ENCODE assay signal across 10 cellular contexts in genomic region chr1:154998201-154998780, GRCh38. TPM values are rescaled to one million over a fixed set of nuclear protein-coding genes. Genes with fewer than 3 reads are reported as not detected.
DNase-seq lines count a peak whose midpoint lies in the region; ATAC-seq and TF ChIP-seq lines count a peak whose summit lies in the region.
"Had no signal": no experiment of that assay in that cellular context is flagged by ENCODE, and none has a peak within 500 bp of the region (broad histone marks: within the 10 kb centered on the region; RNA-seq: fewer than 3 reads in every experiment).

No MANE protein-coding gene starts in this region.

- ATAC-seq in stimulated activated memory B cell treated with anti-CD40 and anti-IgM and Interleukin-4, amounts not matched to agents 10 μg/mL and 1 μg/mL and 100 μg/mL, for 72 hours: no peak
- no peak for ATAC-seq in omental fat pad (ENCODE audit: low FRiP score)

- peaks cover 38% of the 10 kb centered on the region for H3K4me1 Mint-ChIP-seq in activated naive CD4-positive, alpha-beta T cell treated with anti-CD3 and anti-CD28 coated beads, Interleukin-2, amount 10 ng/mL, durations not matched to agents 7 days and 5 days
- peaks cover 52% of the 10 kb centered on the region for H3K4me1 Mint-ChIP-seq in stimulated activated memory B cell treated with anti-CD40 and anti-IgM and Interleukin-4, amounts not matched to agents 10 μg/mL and 1 μg/mL and 100 μg/mL, for 72 hours

- H2AFZ ChIP-seq in OCI-LY7 (ENCODE audit: low read length): no peak overlapping the region

- BruUV-seq in OCI-LY7 (replicated peaks; lab: Mats Ljungman, UMichigan): no TSS peak

- peaks cover 6% of the 10 kb centered on the region; the same call in 1 of the 2 replicates for H3K79me2 ChIP-seq in OCI-LY7 (ENCODE audit: insufficient read depth, low read depth, low read length)

- CTCF ChIA-PET in activated naive CD4-positive, alpha-beta T cell treated with anti-CD3 and anti-CD28 coated beads, Interleukin-2, amount 10 ng/mL, durations not matched to agents 7 days and 5 days (lab: Charles Lee): interaction anchor here (1.0 to 8.8 kb wide), 18 partner anchors 10 to 87 kb away, joined by 3 to 72 read pairs (median 6); partner anchors contain the start of genes CKS1B, FLAD1, PBXIP1 and PMVK
- CTCF ChIA-PET in OCI-LY7 (lab: Charles Lee; ENCODE audit: unreplicated experiment): interaction anchor here (0.6 to 1.1 kb wide), 4 partner anchors 10 to 63 kb away, joined by 4 to 11 read pairs (median 6); no protein-coding TSS in a partner anchor

- H3K36me3 ChIP-seq in OCI-LY7 (ENCODE audit: insufficient read depth, low read length): peaks cover 5% of the 10 kb centered on the region; the same call in 1 of the 2 replicates

- intact Hi-C loops in OCI-LY7 (cut with micrococcal nuclease; ENCODE audit: unreplicated experiment): no loop called here

- H3K27ac ChIP-seq in OCI-LY7 (ENCODE audit: low read depth, low read length, poor library complexity, severe bottlenecking): peak overlapping the region; percentile 92
- H3K27ac ChIP-seq: GM23248 had no signal

- H3K27ac Mint-ChIP-seq in activated naive CD4-positive, alpha-beta T cell treated with anti-CD3 and anti-CD28 coated beads, Interleukin-2, amount 10 ng/mL, durations not matched to agents 7 days and 5 days: peak overlapping the region; percentile 62
- peak overlapping the region; percentile 84 for H3K27ac Mint-ChIP-seq in stimulated activated memory B cell treated with anti-CD40 and anti-IgM and Interleukin-4, amounts not matched to agents 10 μg/mL and 1 μg/mL and 100 μg/mL, for 72 hours

- POLR2A ChIA-PET in OCI-LY7 (lab: Charles Lee): interaction anchor here (0.6 to 1.5 kb wide), 2 partner anchors 15 to 18 kb away, joined by 3 to 4 read pairs; partner anchors contain the start of gene FLAD1

- peak overlapping the region; percentile 71 for H3K4me3 ChIP-seq in OCI-LY7 (ENCODE audit: low read depth, low read length, poor library complexity, severe bottlenecking)

- no peaks in the 10 kb centered on the region for H3K9me3 Mint-ChIP-seq in activated naive CD4-positive, alpha-beta T cell treated with anti-CD3 and anti-CD28 coated beads, Interleukin-2, amount 10 ng/mL, durations not matched to agents 7 days and 5 days
- no peaks in the 10 kb centered on the region for H3K9me3 Mint-ChIP-seq in stimulated activated memory B cell treated with anti-CD40 and anti-IgM and Interleukin-4, amounts not matched to agents 10 μg/mL and 1 μg/mL and 100 μg/mL, for 72 hours

- DNase-seq in activated naive CD4-positive, alpha-beta T cell treated with anti-CD3 and anti-CD28 coated beads, Interleukin-2, amount 10 ng/mL, durations not matched to agents 7 days and 5 days: no peak
- no peak for DNase-seq in activated naive CD4-positive, alpha-beta T cell (lab: John Stamatoyannopoulos, UW)
- DNase-seq in OCI-LY7 (ENCODE audit: low spot score) (no peak), ecto neural progenitor cell (ENCODE audit: low spot score) (peak; percentile 39), omental fat pad (ENCODE audit: low spot score) (no peak), DMS53 (lab: John Stamatoyannopoulos, UW) (no peak), NCI-H187 (lab: John Stamatoyannopoulos, UW) (no peak)
- DNase-seq: SIG-M5 had no signal

- H4K20me1 ChIP-seq in OCI-LY7 (ENCODE audit: insufficient read depth, low read length): no peaks in the 10 kb centered on the region

- H3K36me3 Mint-ChIP-seq in activated naive CD4-positive, alpha-beta T cell treated with anti-CD3 and anti-CD28 coated beads, Interleukin-2, amount 10 ng/mL, durations not matched to agents 7 days and 5 days: peaks cover under 1% of the 10 kb centered on the region
- H3K36me3 Mint-ChIP-seq in stimulated activated memory B cell treated with anti-CD40 and anti-IgM and Interleukin-4, amounts not matched to agents 10 μg/mL and 1 μg/mL and 100 μg/mL, for 72 hours: no peaks in the 10 kb centered on the region

- peaks cover 53% of the 10 kb centered on the region for H3K4me1 ChIP-seq in OCI-LY7 (ENCODE audit: insufficient read depth, low read length, poor library complexity, severe bottlenecking)

- no peaks in the 10 kb centered on the region for H3K9me3 ChIP-seq in OCI-LY7 (ENCODE audit: low read length)

- no peaks in the 10 kb centered on the region for H3K9me2 ChIP-seq in OCI-LY7 (ENCODE audit: insufficient read depth, low read length)

- TF ChIP-seq CTCF in OCI-LY7 (conservative IDR thresholded peaks at IDR 0.05; ENCODE audit: low read length) (peak; percentile 69), omental fat pad (IDR thresholded peaks at IDR 0.05) (no peak)

- H3K4me2 ChIP-seq in OCI-LY7 (ENCODE audit: low read length): peak overlapping the region; percentile 79

- peaks cover 4% of the 10 kb centered on the region for H3K27me3 Mint-ChIP-seq in activated naive CD4-positive, alpha-beta T cell treated with anti-CD3 and anti-CD28 coated beads, Interleukin-2, amount 10 ng/mL, durations not matched to agents 7 days and 5 days
- no peaks in the 10 kb centered on the region for H3K27me3 Mint-ChIP-seq in stimulated activated memory B cell treated with anti-CD40 and anti-IgM and Interleukin-4, amounts not matched to agents 10 μg/mL and 1 μg/mL and 100 μg/mL, for 72 hours

- no peak overlapping the region for H3K4me3 Mint-ChIP-seq in activated naive CD4-positive, alpha-beta T cell treated with anti-CD3 and anti-CD28 coated beads, Interleukin-2, amount 10 ng/mL, durations not matched to agents 7 days and 5 days
- H3K4me3 Mint-ChIP-seq in stimulated activated memory B cell treated with anti-CD40 and anti-IgM and Interleukin-4, amounts not matched to agents 10 μg/mL and 1 μg/mL and 100 μg/mL, for 72 hours: peak overlapping the region; percentile 63

RNA-seq across cellular contexts. Expression of gene ZBTB7B, which starts 4.3 kb away (rescaled TPM):
- 14.2 and 16.3 TPM in 2 replicates for total RNA-seq in OCI-LY7 (2014; rRNA removed; shearing (Covaris generic))
- total RNA-seq in OCI-LY7 (2022) (22.2 and 23.2 TPM in 2 replicates), omental fat pad (10 to 100 TPM; 38.6 to 66.4 (median 49.2) TPM)

RNA-seq across cellular contexts. Expression of gene LENEP, which starts 4.9 kb away (rescaled TPM):
- 0.95 and 2.3 TPM in 2 replicates for total RNA-seq in OCI-LY7 (2014; rRNA removed; shearing (Covaris generic))
- 0.78 and 1.5 TPM in 2 replicates for total RNA-seq in OCI-LY7 (2022)
- not detected for total RNA-seq in omental fat pad
- total RNA-seq: GM23248 had no signal

RNA-seq across cellular contexts. Expression of gene FLAD1, which starts 15.1 kb away (rescaled TPM):
- 52.7 and 55.7 TPM in 2 replicates for total RNA-seq in OCI-LY7 (2014; rRNA removed; shearing (Covaris generic))
- total RNA-seq in OCI-LY7 (2022) (57.0 and 57.9 TPM in 2 replicates), omental fat pad (10 to 100 TPM; 26.8 to 43.8 (median 30.9) TPM)

RNA-seq across cellular contexts. Expression of gene CKS1B, which starts 23.8 kb away (rescaled TPM):
- 149 and 204 TPM in 2 replicates for total RNA-seq in OCI-LY7 (2014; rRNA removed; shearing (Covaris generic))
- 230 and 260 TPM in 2 replicates for total RNA-seq in OCI-LY7 (2022)
- 10 to 100 TPM; 34.0 to 72.8 (median 43.2) TPM for total RNA-seq in omental fat pad

RNA-seq across cellular contexts. Expression of gene SHC1, which starts 27.7 kb away (rescaled TPM):
- total RNA-seq in OCI-LY7 (2014; rRNA removed; shearing (Covaris generic)): 31.4 and 37.6 TPM in 2 replicates
- 77.4 and 84.0 TPM in 2 replicates for total RNA-seq in OCI-LY7 (2022)
- 100 to 1,000 TPM; 152 to 265 (median 171) TPM for total RNA-seq in omental fat pad
